ENCODE assay signal across 19 cellular contexts in genomic region chr2:2842466-2842865, GRCh38.
DNase-seq lines count a peak whose midpoint lies in the region; ATAC-seq and TF ChIP-seq lines count a peak whose summit lies in the region.
"Had no signal": no experiment of that assay in that cellular context is flagged by ENCODE, and none has a peak within 500 bp of the region (broad histone marks: within the 10 kb centered on the region; RNA-seq: fewer than 3 reads in every experiment).

No MANE protein-coding gene starts in this region.

- ATAC-seq in Right ventricle myocardium superior (ENCODE audit: poor library complexity) (no peak), left lobe of liver (no peak), HG02763 (IDR thresholded peaks at IDR 0.05; ENCODE audit: unreplicated experiment) (no peak)
- ATAC-seq: CD8-positive, alpha-beta T cell; HCT116; HepG2 had no signal

- H3K27me3 Mint-ChIP-seq in type B pancreatic cell, result peaks cover 11% of the 10 kb centered on the region
- H3K27me3 Mint-ChIP-seq: B cell had no signal

- no peak overlapping the region for H3K4me3 ChIP-seq in spleen
- H3K4me3 ChIP-seq: BLaER1 treated with 17β-estradiol and CSF1 and Interleukin-3, amounts not matched to agents 10 nM and 100 nM had no signal

- 87 to 97% (median 93%) methylated on average over 6 to 7 of the region's 7 CpGs for WGBS in spleen, 5 donors

- DNase-seq in cardiac septum (ENCODE audit: low spot score), result peak; percentile 59
- no peak for DNase-seq in Right ventricle myocardium superior
- DNase-seq in left lobe of liver (ENCODE audit: low spot score), result peak; percentile 35
- DNase-seq in spleen, result peak; percentile 50
- DNase-seq in type B pancreatic cell (ENCODE audit: extremely low spot score, unreplicated experiment), result peak; percentile 52
- no peak for DNase-seq in NCI-H2227 treated with DMSO at 0.1 percent for 48 hours (lab: John Stamatoyannopoulos, UW)
- no peak for DNase-seq in RKO (ENCODE audit: low spot score)
- DNase-seq: Calu3, DMS79 treated with DMSO at 0.1 percent for 48 hours, GF-D8, GOT3, H7, HFFc6 had no signal

- intact Hi-C loops in cardiac septum (cut with DNase I), result loop anchor here (10.0 kb wide), 1 partner anchor 462 kb away; no protein-coding TSS in a partner anchor
- intact Hi-C loops in Right ventricle myocardium superior (cut with DNase I), result no loop called here
- intact Hi-C loops in spleen (cut with DNase I; ENCODE audit: low total_unique reads), result no loop called here

- peaks cover 0 to 11% (median 0%) of the 10 kb centered on the region in 6 donors for H3K4me1 ChIP-seq in spleen

- TF ChIP-seq CTCF in spleen (IDR thresholded peaks at IDR 0.05 in 8 of 11, conservative IDR thresholded peaks at IDR 0.05 in 3 of 11) (no peak), type B pancreatic cell (conservative IDR thresholded peaks at IDR 0.05) (no peak)

- no peak overlapping the region for H3K27ac ChIP-seq in spleen
- H3K27ac ChIP-seq: BLaER1 treated with 17β-estradiol and CSF1 and Interleukin-3, amounts not matched to agents 10 nM and 100 nM had no signal

- H3K27me3 ChIP-seq in spleen (replicated peaks in 1 of 7), result peaks cover 0 to 11% (median 0%) of the 10 kb centered on the region in 7 donors
- H3K27me3 ChIP-seq: BLaER1 treated with 17β-estradiol and CSF1 and Interleukin-3, amounts not matched to agents 10 nM and 100 nM had no signal

- H3K9me3 ChIP-seq in spleen, result no peaks in the 10 kb centered on the region
- H3K9me3 ChIP-seq: BLaER1 treated with 17β-estradiol and CSF1 and Interleukin-3, amounts not matched to agents 10 nM and 100 nM had no signal

- H3K36me3 ChIP-seq in spleen, result no peaks in the 10 kb centered on the region
- H3K36me3 ChIP-seq: BLaER1 treated with 17β-estradiol and CSF1 and Interleukin-3, amounts not matched to agents 10 nM and 100 nM had no signal

- H3K36me3 Mint-ChIP-seq in type B pancreatic cell, result no peaks in the 10 kb centered on the region
- H3K36me3 Mint-ChIP-seq: CD8-positive, alpha-beta T cell had no signal

- TF ChIP-seq POLR2A in spleen (IDR thresholded peaks at IDR 0.05), result no peak

- H3K4me1 Mint-ChIP-seq in type B pancreatic cell (ENCODE audit: unreplicated experiment), result peaks cover 7% of the 10 kb centered on the region
- H3K4me1 Mint-ChIP-seq: B cell had no signal

- no peak overlapping the region for H3K27ac Mint-ChIP-seq in type B pancreatic cell
- H3K27ac Mint-ChIP-seq: B cell; CD8-positive, alpha-beta T cell; HFFc6 had no signal

- no peak overlapping the region for H3K4me3 Mint-ChIP-seq in type B pancreatic cell
- H3K4me3 Mint-ChIP-seq: B cell; CD8-positive, alpha-beta T cell; HFFc6 had no signal

- H3K9me3 Mint-ChIP-seq in type B pancreatic cell, result no peaks in the 10 kb centered on the region
- H3K9me3 Mint-ChIP-seq: CD8-positive, alpha-beta T cell had no signal

Comparison
In these comparisons a context has a peak if more than half of its experiments do, and no peak if none do; other contexts are left out.
1. DNase-seq: peak in cardiac septum (single experiment), left lobe of liver (single experiment), spleen (single experiment) and type B pancreatic cell (single experiment); none in Right ventricle myocardium superior (single experiment), NCI-H2227 treated with DMSO at 0.1 percent for 48 hours (single experiment) and RKO (single experiment).